8 cellular contexts compared by ENCODE assay signal in genomic region chr12:104957388-104958008, GRCh38. TPM values are rescaled to one million over a fixed set of nuclear protein-coding genes. Genes with fewer than 3 reads are reported as not detected.
A peak's percentile ranks its signal among the peaks of the same experiment; 100 is the strongest.
DNase-seq lines count a peak whose midpoint lies in the region; ATAC-seq, FAIRE-seq and TF ChIP-seq lines count a peak whose summit lies in the region.

No MANE protein-coding gene starts in this region.

- peak overlapping the region; percentile 5 for H3K27ac ChIP-seq in right cardiac atrium (ENCODE audit: low read length)
- H3K27ac ChIP-seq in small intestine (ENCODE audit: low read depth in 1 of 2, low read length in 1 of 2), result peak overlapping the region; percentile 88 to 93

- H3K4me1 ChIP-seq in right cardiac atrium (ENCODE audit: control insufficient read depth, insufficient read depth, low read length), result peaks cover 4% of the 10 kb centered on the region
- peaks cover 6 to 12% of the 10 kb centered on the region in 2 donors for H3K4me1 ChIP-seq in small intestine (ENCODE audit: control insufficient read depth in 2 of 2, insufficient read depth in 1 of 2, low read depth in 1 of 2, low read length in 1 of 2)

- no peaks in the 10 kb centered on the region for H3K27me3 ChIP-seq in right cardiac atrium (ENCODE audit: control insufficient read depth, insufficient read depth)
- H3K27me3 ChIP-seq in small intestine (ENCODE audit: control insufficient read depth in 2 of 2, insufficient read depth in 2 of 2, low read length in 2 of 2), result no peaks in the 10 kb centered on the region

- H3K27ac Mint-ChIP-seq in HFFc6, result peak overlapping the region; percentile 23; the same call in 1 of the 2 replicates
- H3K27ac Mint-ChIP-seq in activated naive CD4-positive, alpha-beta T cell treated with anti-CD3 and anti-CD28 coated beads, Interleukin-2, amount 10 ng/mL, durations not matched to agents 7 days and 5 days, result peak overlapping the region; percentile 42

- H3K27me3 Mint-ChIP-seq in HFFc6 (ENCODE audit: insufficient read depth), result peaks cover 2% of the 10 kb centered on the region
- H3K27me3 Mint-ChIP-seq in activated naive CD4-positive, alpha-beta T cell treated with anti-CD3 and anti-CD28 coated beads, Interleukin-2, amount 10 ng/mL, durations not matched to agents 7 days and 5 days, result peaks cover 77% of the 10 kb centered on the region

- intact Hi-C loops in right cardiac atrium (cut with DNase I), result no loop called here

- H3K36me3 ChIP-seq in small intestine (ENCODE audit: control insufficient read depth in 2 of 2, insufficient read depth in 2 of 2, low read length in 2 of 2), result no peaks in the 10 kb centered on the region

- ATAC-seq in right cardiac atrium, result peak in 1 of 2 donors; percentile 36
- no peak for ATAC-seq in GM21576 (IDR thresholded peaks at IDR 0.05; ENCODE audit: unreplicated experiment)

- CTCF ChIA-PET in activated naive CD4-positive, alpha-beta T cell treated with anti-CD3 and anti-CD28 coated beads, Interleukin-2, amount 10 ng/mL, durations not matched to agents 7 days and 5 days (lab: Charles Lee), result no interaction called here

- H3K36me3 Mint-ChIP-seq in HFFc6 (ENCODE audit: low read depth), result no peaks in the 10 kb centered on the region
- no peaks in the 10 kb centered on the region for H3K36me3 Mint-ChIP-seq in activated naive CD4-positive, alpha-beta T cell treated with anti-CD3 and anti-CD28 coated beads, Interleukin-2, amount 10 ng/mL, durations not matched to agents 7 days and 5 days

- H3K9me3 ChIP-seq in right cardiac atrium (ENCODE audit: control insufficient read depth, low read length), result no peaks in the 10 kb centered on the region
- no peaks in the 10 kb centered on the region for H3K9me3 ChIP-seq in small intestine (ENCODE audit: control insufficient read depth, low read depth)

- no peak for FAIRE-seq in small intestine (lab: Jason Lieb, UNC)

- 3% methylated on average over 37 of the region's 37 CpGs for WGBS in right cardiac atrium
- 2 to 3% (median 2%) methylated on average over 14 to 37 of the region's 37 CpGs for WGBS in small intestine, 3 donors

- H3K4me1 Mint-ChIP-seq in HFFc6 (ENCODE audit: low read depth), result peaks cover 35% of the 10 kb centered on the region
- H3K4me1 Mint-ChIP-seq in activated naive CD4-positive, alpha-beta T cell treated with anti-CD3 and anti-CD28 coated beads, Interleukin-2, amount 10 ng/mL, durations not matched to agents 7 days and 5 days, result peaks cover 26% of the 10 kb centered on the region

- TF ChIP-seq CTCF in HFFc6 (IDR thresholded peaks at IDR 0.05), result no peak

- peak overlapping the region; percentile 93 for H3K4me3 ChIP-seq in right cardiac atrium (ENCODE audit: low read length)
- H3K4me3 ChIP-seq in small intestine (ENCODE audit: low read depth in 1 of 2, low read length in 2 of 2), result peak overlapping the region; percentile 52 to 85

- H3K4me3 Mint-ChIP-seq in HFFc6, result peak overlapping the region; percentile 84
- peak overlapping the region; percentile 77 for H3K4me3 Mint-ChIP-seq in activated naive CD4-positive, alpha-beta T cell treated with anti-CD3 and anti-CD28 coated beads, Interleukin-2, amount 10 ng/mL, durations not matched to agents 7 days and 5 days

- H3K9me3 Mint-ChIP-seq in HFFc6, result no peaks in the 10 kb centered on the region
- no peaks in the 10 kb centered on the region for H3K9me3 Mint-ChIP-seq in activated naive CD4-positive, alpha-beta T cell treated with anti-CD3 and anti-CD28 coated beads, Interleukin-2, amount 10 ng/mL, durations not matched to agents 7 days and 5 days

- peak; percentile 58 for DNase-seq in GM03348 (ENCODE audit: low spot score)
- DNase-seq in HFFc6, result no peak
- DNase-seq in NCI-H510A treated with DMSO at 0.1 percent for 48 hours (lab: John Stamatoyannopoulos, UW), result peak; percentile 47
- peak; percentile 42 for DNase-seq in activated naive CD4-positive, alpha-beta T cell treated with anti-CD3 and anti-CD28 coated beads, Interleukin-2, amount 10 ng/mL, durations not matched to agents 7 days and 5 days
- DNase-seq in right cardiac atrium, result peak in 1 of 3 donors; percentile 64
- peak; percentile 45 for DNase-seq in small intestine
- no peak for DNase-seq in SIG-M5 (lab: John Stamatoyannopoulos, UW)

RNA-seq across cellular contexts. Expression of gene SLC41A2, which starts 0.6 kb away (rescaled TPM):
- total RNA-seq in HFFc6 (2021; fragmentation: NEBNext Ultra II Directional; extraction: Animal tissue kit (Norgen Biotek cat#: 25700)), result 1 to 10 TPM; 6.7 to 9.4 (median 7.6) TPM
- 10 to 100 TPM in 2 of 4 donors, 1 to 10 TPM in 2; 7.2 to 15.7 (median 10.1) TPM for total RNA-seq in right cardiac atrium
- 1.2 TPM for polyA plus RNA-seq in right cardiac atrium
- 10 to 100 TPM; 14.3 to 27.5 (median 17.7) TPM for polyA plus RNA-seq in small intestine

RNA-seq across cellular contexts. Expression of gene NOPCHAP1, which starts 28.6 kb away (rescaled TPM):
- 10 to 100 TPM; 13.7 to 16.1 (median 14.0) TPM for total RNA-seq in HFFc6 (2021; fragmentation: NEBNext Ultra II Directional; extraction: Animal tissue kit (Norgen Biotek cat#: 25700))
- total RNA-seq in right cardiac atrium, result 10 to 100 TPM in 1 of 4 donors, 1 to 10 TPM in 3; 6.9 to 11.2 (median 8.9) TPM
- polyA plus RNA-seq in right cardiac atrium, result 5.0 TPM
- 10 to 100 TPM in 1 of 3 donors, 1 to 10 TPM in 2; 5.4 to 10.7 (median 8.4) TPM for polyA plus RNA-seq in small intestine

Comparison
In these comparisons a context has a peak if more than half of its experiments do, and no peak if none do; other contexts are left out.
1. DNase-seq: peak in GM03348 (single experiment), NCI-H510A treated with DMSO at 0.1 percent for 48 hours (single experiment), activated naive CD4-positive, alpha-beta T cell treated with anti-CD3 and anti-CD28 coated beads, Interleukin-2, amount 10 ng/mL, durations not matched to agents 7 days and 5 days (single experiment) and small intestine (single experiment); none in HFFc6 (single experiment) and SIG-M5 (single experiment).